Comparison of ENCODE assay signal across 1 cellular context in the genomic region with DNA sequence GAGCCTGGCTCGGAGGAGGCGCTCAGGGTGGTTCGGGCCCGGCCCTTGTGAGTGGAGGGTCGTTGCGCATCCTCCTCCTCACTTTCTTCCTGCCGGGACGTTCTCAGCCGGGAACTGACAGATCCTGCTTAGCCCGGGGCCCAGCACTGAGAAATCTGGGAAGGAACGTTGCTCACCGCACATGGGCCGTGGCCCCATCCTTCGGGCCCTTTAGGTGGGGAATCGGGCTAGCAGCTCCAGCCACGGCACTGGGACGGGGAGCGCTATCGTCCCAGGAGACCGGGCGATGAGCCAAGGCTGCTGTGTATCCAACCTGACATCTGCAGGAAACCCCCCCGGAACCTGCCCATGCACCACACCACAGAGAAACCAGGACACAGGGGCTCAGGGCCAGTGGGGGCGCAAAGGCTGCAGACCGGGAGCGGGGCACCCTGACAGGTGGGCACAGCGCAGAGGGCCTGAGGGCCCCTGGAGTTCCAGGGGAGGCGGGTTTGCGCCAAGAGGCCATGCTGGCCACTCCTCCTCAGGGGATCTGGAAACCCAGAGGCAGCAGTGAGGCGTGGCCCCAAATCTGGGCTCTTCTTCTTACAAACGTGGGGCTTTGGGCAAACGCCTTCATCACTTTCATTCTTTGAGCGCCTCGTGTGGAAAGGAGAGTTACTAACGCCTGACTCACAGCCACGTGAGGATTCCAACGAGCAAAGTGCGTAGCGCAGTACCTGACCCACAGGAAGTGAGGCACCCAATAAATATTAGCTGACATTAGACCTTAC.
TF ChIP-seq lines count a peak whose summit lies in the region.

A gene (minus strand): TSS at position 116 of the 773 bp plus-strand sequence. CDS start 4,659 bp downstream, outside the sequence.

TF ChIP-seq in HEK293, 187 proteins besides CTCF, POLR2A, EP300 and RAD21 (continued from another document and continues in another):
- TF ChIP-seq, protein P1, sequence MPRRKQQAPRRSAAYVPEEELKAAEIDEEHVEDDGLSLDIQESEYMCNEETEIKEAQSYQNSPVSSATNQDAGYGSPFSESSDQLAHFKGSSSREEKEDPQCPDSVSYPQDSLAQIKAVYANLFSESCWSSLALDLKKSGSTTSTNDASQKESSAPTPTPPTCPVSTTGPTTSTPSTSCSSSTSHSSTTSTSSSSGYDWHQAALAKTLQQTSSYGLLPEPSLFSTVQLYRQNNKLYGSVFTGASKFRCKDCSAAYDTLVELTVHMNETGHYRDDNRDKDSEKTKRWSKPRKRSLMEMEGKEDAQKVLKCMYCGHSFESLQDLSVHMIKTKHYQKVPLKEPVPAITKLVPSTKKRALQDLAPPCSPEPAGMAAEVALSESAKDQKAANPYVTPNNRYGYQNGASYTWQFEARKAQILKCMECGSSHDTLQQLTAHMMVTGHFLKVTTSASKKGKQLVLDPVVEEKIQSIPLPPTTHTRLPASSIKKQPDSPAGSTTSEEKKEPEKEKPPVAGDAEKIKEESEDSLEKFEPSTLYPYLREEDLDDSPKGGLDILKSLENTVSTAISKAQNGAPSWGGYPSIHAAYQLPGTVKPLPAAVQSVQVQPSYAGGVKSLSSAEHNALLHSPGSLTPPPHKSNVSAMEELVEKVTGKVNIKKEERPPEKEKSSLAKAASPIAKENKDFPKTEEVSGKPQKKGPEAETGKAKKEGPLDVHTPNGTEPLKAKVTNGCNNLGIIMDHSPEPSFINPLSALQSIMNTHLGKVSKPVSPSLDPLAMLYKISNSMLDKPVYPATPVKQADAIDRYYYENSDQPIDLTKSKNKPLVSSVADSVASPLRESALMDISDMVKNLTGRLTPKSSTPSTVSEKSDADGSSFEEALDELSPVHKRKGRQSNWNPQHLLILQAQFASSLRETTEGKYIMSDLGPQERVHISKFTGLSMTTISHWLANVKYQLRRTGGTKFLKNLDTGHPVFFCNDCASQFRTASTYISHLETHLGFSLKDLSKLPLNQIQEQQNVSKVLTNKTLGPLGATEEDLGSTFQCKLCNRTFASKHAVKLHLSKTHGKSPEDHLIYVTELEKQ (tag by site-specific recombination; IDR thresholded peaks at IDR 0.05; ENCODE audit: borderline replicate concordance), result 0 out of 2 replicates have a peak, but pooled peaks have one; percentile 26
- TF ChIP-seq ZNF571 (tag by site-specific recombination; IDR thresholded peaks at IDR 0.05) (no peak), ZNF423 (tag by site-specific recombination; IDR thresholded peaks at IDR 0.05) (peak; percentile 49; the same call in 1 of the 2 replicates), MZF1 (tag by site-specific recombination; IDR thresholded peaks at IDR 0.05; ENCODE audit: borderline replicate concordance) (no peak), ZNF558 (tag by site-specific recombination; IDR thresholded peaks at IDR 0.05) (no peak; the same call in 1 of the 2 replicates), ZNF785 (tag by site-specific recombination; IDR thresholded peaks at IDR 0.05) (0 out of 2 replicates have a peak, but pooled peaks have one; percentile 11), ZNF747 (tag by site-specific recombination; IDR thresholded peaks at IDR 0.05) (no peak), FEZF1 (tag by site-specific recombination; IDR thresholded peaks at IDR 0.05) (no peak), ZNF10 (tag by site-specific recombination; IDR thresholded peaks at IDR 0.05) (0 out of 2 replicates have a peak, but pooled peaks have one; percentile 11), ZNF114 (tag by site-specific recombination; IDR thresholded peaks at IDR 0.05) (no peak), HOXD13 (CRISPR knock-in tag; IDR thresholded peaks at IDR 0.05; ENCODE audit: borderline replicate concordance) (no peak), ZNF610 (tag by site-specific recombination; IDR thresholded peaks at IDR 0.05; ENCODE audit: borderline replicate concordance) (no peak), ZNF366 (tag by site-specific recombination; conservative IDR thresholded peaks at IDR 0.05) (peak; percentile 80), KLF7 (tag by site-specific recombination; IDR thresholded peaks at IDR 0.05; ENCODE audit: borderline replicate concordance) (no peak), ZNF791 (tag by site-specific recombination; IDR thresholded peaks at IDR 0.05) (no peak), ZBTB48 (tag by site-specific recombination; IDR thresholded peaks at IDR 0.05) (no peak; the same call in 1 of the 2 replicates), ZNF274 (IDR thresholded peaks at IDR 0.05; ENCODE audit: low read length) (no peak), ZNF274 (tag by site-specific recombination; IDR thresholded peaks at IDR 0.05; ENCODE audit: borderline replicate concordance) (no peak), ZNF155 (tag by site-specific recombination; IDR thresholded peaks at IDR 0.05) (no peak), ZNF843 (tag by site-specific recombination; IDR thresholded peaks at IDR 0.05) (no peak), ZNF707 (tag by site-specific recombination; IDR thresholded peaks at IDR 0.05) (no peak), ZNF311 (tag by site-specific recombination; IDR thresholded peaks at IDR 0.05; ENCODE audit: borderline replicate concordance) (no peak), RBAK (tag by site-specific recombination; IDR thresholded peaks at IDR 0.05) (no peak), ZNF654 (tag by site-specific recombination; IDR thresholded peaks at IDR 0.05; ENCODE audit: low read depth) (no peak), ZNF837 (tag by site-specific recombination; IDR thresholded peaks at IDR 0.05) (no peak), ZNF585B (tag by site-specific recombination; IDR thresholded peaks at IDR 0.05) (no peak), ZBTB8A (tag by site-specific recombination; IDR thresholded peaks at IDR 0.05) (peak; percentile 83), SP3 (tag by site-specific recombination; IDR thresholded peaks at IDR 0.05) (0 out of 2 replicates have a peak, but pooled peaks have one; percentile 25), ZNF623 (tag by site-specific recombination; IDR thresholded peaks at IDR 0.05) (0 out of 2 replicates have a peak, but pooled peaks have one; percentile 0), ZNF184 (tag by site-specific recombination; IDR thresholded peaks at IDR 0.05) (no peak), ZNF561 (tag by site-specific recombination; IDR thresholded peaks at IDR 0.05; ENCODE audit: borderline replicate concordance) (no peak), ZNF248 (tag by site-specific recombination; IDR thresholded peaks at IDR 0.05) (no peak), YY2 (tag by site-specific recombination; IDR thresholded peaks at IDR 0.05) (no peak), ZNF548 (tag by site-specific recombination; IDR thresholded peaks at IDR 0.05) (no peak), ZNF175 (tag by site-specific recombination; IDR thresholded peaks at IDR 0.05) (no peak), ZXDB (tag by site-specific recombination; IDR thresholded peaks at IDR 0.05) (peak; percentile 59), ZNF510 (tag by site-specific recombination; IDR thresholded peaks at IDR 0.05; ENCODE audit: insufficient replicate concordance) (no peak)
- TF ChIP-seq, protein P2, sequence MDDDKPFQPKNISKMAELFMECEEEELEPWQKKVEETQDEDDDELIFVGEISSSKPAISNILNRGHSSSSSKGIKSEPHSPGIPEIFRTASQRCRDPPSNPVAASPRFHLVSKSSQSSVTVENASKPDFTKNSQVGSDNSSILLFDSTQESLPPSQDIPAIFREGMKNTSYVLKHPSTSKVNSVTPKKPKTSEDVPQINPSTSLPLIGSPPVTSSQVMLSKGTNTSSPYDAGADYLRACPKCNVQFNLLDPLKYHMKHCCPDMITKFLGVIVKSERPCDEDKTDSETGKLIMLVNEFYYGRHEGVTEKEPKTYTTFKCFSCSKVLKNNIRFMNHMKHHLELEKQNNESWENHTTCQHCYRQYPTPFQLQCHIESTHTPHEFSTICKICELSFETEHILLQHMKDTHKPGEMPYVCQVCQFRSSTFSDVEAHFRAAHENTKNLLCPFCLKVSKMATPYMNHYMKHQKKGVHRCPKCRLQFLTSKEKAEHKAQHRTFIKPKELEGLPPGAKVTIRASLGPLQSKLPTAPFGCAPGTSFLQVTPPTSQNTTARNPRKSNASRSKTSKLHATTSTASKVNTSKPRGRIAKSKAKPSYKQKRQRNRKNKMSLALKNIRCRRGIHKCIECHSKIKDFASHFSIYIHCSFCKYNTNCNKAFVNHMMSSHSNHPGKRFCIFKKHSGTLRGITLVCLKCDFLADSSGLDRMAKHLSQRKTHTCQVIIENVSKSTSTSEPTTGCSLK (tag by site-specific recombination; IDR thresholded peaks at IDR 0.05), result no peak
- TF ChIP-seq, protein P3, sequence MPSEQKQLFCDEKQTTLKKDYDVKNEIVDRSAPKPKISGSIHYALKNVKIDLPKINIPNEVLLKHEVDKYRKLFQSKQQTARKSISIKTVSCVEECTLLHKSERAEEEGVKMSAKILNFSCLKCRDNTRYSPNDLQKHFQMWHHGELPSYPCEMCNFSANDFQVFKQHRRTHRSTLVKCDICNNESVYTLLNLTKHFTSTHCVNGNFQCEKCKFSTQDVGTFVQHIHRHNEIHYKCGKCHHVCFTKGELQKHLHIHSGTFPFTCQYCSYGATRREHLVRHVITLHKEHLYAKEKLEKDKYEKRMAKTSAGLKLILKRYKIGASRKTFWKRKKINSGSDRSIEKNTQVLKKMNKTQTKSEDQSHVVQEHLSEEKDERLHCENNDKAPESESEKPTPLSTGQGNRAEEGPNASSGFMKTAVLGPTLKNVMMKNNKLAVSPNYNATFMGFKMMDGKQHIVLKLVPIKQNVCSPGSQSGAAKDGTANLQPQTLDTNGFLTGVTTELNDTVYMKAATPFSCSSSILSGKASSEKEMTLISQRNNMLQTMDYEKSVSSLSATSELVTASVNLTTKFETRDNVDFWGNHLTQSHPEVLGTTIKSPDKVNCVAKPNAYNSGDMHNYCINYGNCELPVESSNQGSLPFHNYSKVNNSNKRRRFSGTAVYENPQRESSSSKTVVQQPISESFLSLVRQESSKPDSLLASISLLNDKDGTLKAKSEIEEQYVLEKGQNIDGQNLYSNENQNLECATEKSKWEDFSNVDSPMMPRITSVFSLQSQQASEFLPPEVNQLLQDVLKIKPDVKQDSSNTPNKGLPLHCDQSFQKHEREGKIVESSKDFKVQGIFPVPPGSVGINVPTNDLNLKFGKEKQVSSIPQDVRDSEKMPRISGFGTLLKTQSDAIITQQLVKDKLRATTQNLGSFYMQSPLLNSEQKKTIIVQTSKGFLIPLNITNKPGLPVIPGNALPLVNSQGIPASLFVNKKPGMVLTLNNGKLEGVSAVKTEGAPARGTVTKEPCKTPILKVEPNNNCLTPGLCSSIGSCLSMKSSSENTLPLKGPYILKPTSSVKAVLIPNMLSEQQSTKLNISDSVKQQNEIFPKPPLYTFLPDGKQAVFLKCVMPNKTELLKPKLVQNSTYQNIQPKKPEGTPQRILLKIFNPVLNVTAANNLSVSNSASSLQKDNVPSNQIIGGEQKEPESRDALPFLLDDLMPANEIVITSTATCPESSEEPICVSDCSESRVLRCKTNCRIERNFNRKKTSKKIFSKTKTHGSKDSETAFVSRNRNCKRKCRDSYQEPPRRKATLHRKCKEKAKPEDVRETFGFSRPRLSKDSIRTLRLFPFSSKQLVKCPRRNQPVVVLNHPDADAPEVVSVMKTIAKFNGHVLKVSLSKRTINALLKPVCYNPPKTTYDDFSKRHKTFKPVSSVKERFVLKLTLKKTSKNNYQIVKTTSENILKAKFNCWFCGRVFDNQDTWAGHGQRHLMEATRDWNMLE (tag by site-specific recombination; conservative IDR thresholded peaks at IDR 0.05; ENCODE audit: low read depth), result no peak
- TF ChIP-seq, protein P4, sequence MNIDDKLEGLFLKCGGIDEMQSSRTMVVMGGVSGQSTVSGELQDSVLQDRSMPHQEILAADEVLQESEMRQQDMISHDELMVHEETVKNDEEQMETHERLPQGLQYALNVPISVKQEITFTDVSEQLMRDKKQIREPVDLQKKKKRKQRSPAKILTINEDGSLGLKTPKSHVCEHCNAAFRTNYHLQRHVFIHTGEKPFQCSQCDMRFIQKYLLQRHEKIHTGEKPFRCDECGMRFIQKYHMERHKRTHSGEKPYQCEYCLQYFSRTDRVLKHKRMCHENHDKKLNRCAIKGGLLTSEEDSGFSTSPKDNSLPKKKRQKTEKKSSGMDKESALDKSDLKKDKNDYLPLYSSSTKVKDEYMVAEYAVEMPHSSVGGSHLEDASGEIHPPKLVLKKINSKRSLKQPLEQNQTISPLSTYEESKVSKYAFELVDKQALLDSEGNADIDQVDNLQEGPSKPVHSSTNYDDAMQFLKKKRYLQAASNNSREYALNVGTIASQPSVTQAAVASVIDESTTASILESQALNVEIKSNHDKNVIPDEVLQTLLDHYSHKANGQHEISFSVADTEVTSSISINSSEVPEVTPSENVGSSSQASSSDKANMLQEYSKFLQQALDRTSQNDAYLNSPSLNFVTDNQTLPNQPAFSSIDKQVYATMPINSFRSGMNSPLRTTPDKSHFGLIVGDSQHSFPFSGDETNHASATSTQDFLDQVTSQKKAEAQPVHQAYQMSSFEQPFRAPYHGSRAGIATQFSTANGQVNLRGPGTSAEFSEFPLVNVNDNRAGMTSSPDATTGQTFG (tag by site-specific recombination; IDR thresholded peaks at IDR 0.05; ENCODE audit: borderline replicate concordance), result no peak
- TF ChIP-seq, protein P5, sequence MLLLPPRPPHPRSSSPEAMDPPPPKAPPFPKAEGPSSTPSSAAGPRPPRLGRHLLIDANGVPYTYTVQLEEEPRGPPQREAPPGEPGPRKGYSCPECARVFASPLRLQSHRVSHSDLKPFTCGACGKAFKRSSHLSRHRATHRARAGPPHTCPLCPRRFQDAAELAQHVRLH (tag by site-specific recombination; IDR thresholded peaks at IDR 0.05), result no peak
- TF ChIP-seq, protein P6, sequence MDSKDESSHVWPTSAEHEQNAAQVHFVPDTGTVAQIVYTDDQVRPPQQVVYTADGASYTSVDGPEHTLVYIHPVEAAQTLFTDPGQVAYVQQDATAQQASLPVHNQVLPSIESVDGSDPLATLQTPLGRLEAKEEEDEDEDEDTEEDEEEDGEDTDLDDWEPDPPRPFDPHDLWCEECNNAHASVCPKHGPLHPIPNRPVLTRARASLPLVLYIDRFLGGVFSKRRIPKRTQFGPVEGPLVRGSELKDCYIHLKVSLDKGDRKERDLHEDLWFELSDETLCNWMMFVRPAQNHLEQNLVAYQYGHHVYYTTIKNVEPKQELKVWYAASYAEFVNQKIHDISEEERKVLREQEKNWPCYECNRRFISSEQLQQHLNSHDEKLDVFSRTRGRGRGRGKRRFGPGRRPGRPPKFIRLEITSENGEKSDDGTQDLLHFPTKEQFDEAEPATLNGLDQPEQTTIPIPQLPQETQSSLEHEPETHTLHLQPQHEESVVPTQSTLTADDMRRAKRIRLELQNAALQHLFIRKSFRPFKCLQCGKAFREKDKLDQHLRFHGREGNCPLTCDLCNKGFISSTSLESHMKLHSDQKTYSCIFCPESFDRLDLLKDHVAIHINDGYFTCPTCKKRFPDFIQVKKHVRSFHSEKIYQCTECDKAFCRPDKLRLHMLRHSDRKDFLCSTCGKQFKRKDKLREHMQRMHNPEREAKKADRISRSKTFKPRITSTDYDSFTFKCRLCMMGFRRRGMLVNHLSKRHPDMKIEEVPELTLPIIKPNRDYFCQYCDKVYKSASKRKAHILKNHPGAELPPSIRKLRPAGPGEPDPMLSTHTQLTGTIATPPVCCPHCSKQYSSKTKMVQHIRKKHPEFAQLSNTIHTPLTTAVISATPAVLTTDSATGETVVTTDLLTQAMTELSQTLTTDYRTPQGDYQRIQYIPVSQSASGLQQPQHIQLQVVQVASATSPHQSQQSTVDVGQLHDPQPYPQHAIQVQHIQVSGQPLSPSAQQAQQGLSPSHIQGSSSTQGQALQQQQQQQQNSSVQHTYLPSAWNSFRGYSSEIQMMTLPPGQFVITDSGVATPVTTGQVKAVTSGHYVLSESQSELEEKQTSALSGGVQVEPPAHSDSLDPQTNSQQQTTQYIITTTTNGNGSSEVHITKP (tag by site-specific recombination; IDR thresholded peaks at IDR 0.05), result peak; percentile 41; the same call in 1 of the 2 replicates
